12 cellular contexts compared by ENCODE assay signal in genomic region chr5:6176294-6176693, GRCh38.
"Had no signal": no experiment of that assay in that cellular context is flagged by ENCODE, and none has a peak within 500 bp of the region (broad histone marks: within the 10 kb centered on the region; RNA-seq: fewer than 3 reads in every experiment).

No MANE protein-coding gene starts in this region.

- DNase-seq: activated B cell treated with CpG ODN at 0.5 μM for 24 hours; activated CD4-positive, alpha-beta T cell treated with anti-CD3 and anti-CD28 coated beads, Interleukin-2, amount 10 ng/mL, durations not matched to agents 24 days and 14 days; activated naive CD4-positive, alpha-beta T cell treated with anti-CD3 and anti-CD28 coated beads for 36 hours; foreskin melanocyte; head of caudate nucleus; naive thymus-derived CD4-positive, alpha-beta T cell; small intestine; uterus had no signal

- FAIRE-seq: astrocyte, colon, endothelial cell of umbilical vein, small intestine had no signal

- H3K36me3 ChIP-seq: right atrium auricular region, uterus had no signal

- H3K4me1 ChIP-seq: right atrium auricular region, uterus had no signal

- H3K27me3 ChIP-seq: right atrium auricular region, uterus had no signal

- H3K4me3 ChIP-seq: right atrium auricular region, uterus had no signal

- H3K9me3 ChIP-seq: right atrium auricular region, uterus had no signal

- H3K27ac ChIP-seq: right atrium auricular region, uterus had no signal

- ATAC-seq: naive thymus-derived CD4-positive, alpha-beta T cell had no signal
